In genomic region chr11:83249972-83250593, GRCh38 we compare ENCODE assay signal across 8 cellular contexts. TPM values are rescaled to one million over a fixed set of nuclear protein-coding genes. Genes with fewer than 3 reads are reported as not detected.
A peak's percentile ranks its signal among the peaks of the same experiment; 100 is the strongest.
DNase-seq lines count a peak whose midpoint lies in the region; ATAC-seq and TF ChIP-seq lines count a peak whose summit lies in the region.

No MANE protein-coding gene starts in this region.

- no peaks in the 10 kb centered on the region for H3K27me3 Mint-ChIP-seq in CD4-positive, alpha-beta T cell
- H3K27me3 Mint-ChIP-seq in activated T-helper 2 cell treated with anti-CD3 and anti-CD28 coated beads, Interferon-gamma antibody, Interleukin-2, Interleukin-4, amounts not matched to agents 10 μg/mL and 5 μg/mL and 100 μg/mL, durations not matched to agents 14 hours and 24 hours and 36 hours (ENCODE audit: low read depth), result no peaks in the 10 kb centered on the region

- no peak overlapping the region for H3K27ac Mint-ChIP-seq in CD4-positive, alpha-beta T cell
- no peak overlapping the region for H3K27ac Mint-ChIP-seq in activated T-helper 2 cell treated with anti-CD3 and anti-CD28 coated beads, Interferon-gamma antibody, Interleukin-2, Interleukin-4, amounts not matched to agents 10 μg/mL and 5 μg/mL and 100 μg/mL, durations not matched to agents 14 hours and 24 hours and 36 hours

- peak; percentile 85 for TF ChIP-seq CTCF in CD4-positive, alpha-beta T cell (IDR thresholded peaks at IDR 0.05)
- peak; percentile 38 for TF ChIP-seq CTCF in GM13976 (IDR thresholded peaks at IDR 0.05; ENCODE audit: borderline replicate concordance, control extremely low read depth, extremely low read depth, insufficient read depth, missing control alignments)
- TF ChIP-seq CTCF in cardiac fibroblast (IDR thresholded peaks at IDR 0.05; ENCODE audit: low read depth, low read length), result peak; percentile 75

- H3K4me3 ChIP-seq in cardiac fibroblast (replicated peaks in 1 of 2; ENCODE audit: low read depth in 2 of 2, low read length in 2 of 2), result no peak overlapping the region

- no peaks in the 10 kb centered on the region for H3K36me3 Mint-ChIP-seq in CD4-positive, alpha-beta T cell (ENCODE audit: low read depth)
- no peaks in the 10 kb centered on the region for H3K36me3 Mint-ChIP-seq in activated T-helper 2 cell treated with anti-CD3 and anti-CD28 coated beads, Interferon-gamma antibody, Interleukin-2, Interleukin-4, amounts not matched to agents 10 μg/mL and 5 μg/mL and 100 μg/mL, durations not matched to agents 14 hours and 24 hours and 36 hours (ENCODE audit: low read depth)

- H3K27ac ChIP-seq in CD4-positive, alpha-beta T cell (ENCODE audit: low read depth, low read length), result no peak overlapping the region

- in situ Hi-C loops in GM13976 (cut with MboI; ENCODE audit: low sequenced_read_pairs, unreplicated experiment), result loop anchor here (25.0 kb wide), 1 partner anchor 538 kb away; no protein-coding TSS in a partner anchor

- H3K27me3 ChIP-seq in CD4-positive, alpha-beta T cell (ENCODE audit: control insufficient read depth, insufficient read depth, low read length), result no peaks in the 10 kb centered on the region

- CTCF ChIA-PET in CD4-positive, alpha-beta T cell (lab: Charles Lee), result interaction anchor here (0.5 to 1.9 kb wide), 27 partner anchors 8 to 383 kb away, joined by 3 to 14 read pairs (median 3); partner anchors contain the start of gene DDIAS

- no peaks in the 10 kb centered on the region for H3K9me3 ChIP-seq in CD4-positive, alpha-beta T cell (ENCODE audit: control insufficient read depth, low read length)

- DNase-seq in CD4-positive, alpha-beta T cell, result no peak
- DNase-seq in GM13976 (ENCODE audit: low spot score) (peak; percentile 50), NCI-H460 (ENCODE audit: extremely low read depth, low read depth) (peak; percentile 24), cardiac fibroblast (ENCODE audit: low read depth in 2 of 2) (peak; percentile 75 to 76), left lobe of liver (ENCODE audit: low spot score) (no peak), KG1 (lab: John Stamatoyannopoulos, UW) (no peak)
- DNase-seq in activated T-helper 2 cell treated with anti-CD3 and anti-CD28 coated beads, Interferon-gamma antibody, Interleukin-2, Interleukin-4, amounts not matched to agents 10 μg/mL and 5 μg/mL and 100 μg/mL, durations not matched to agents 14 hours and 24 hours and 36 hours (ENCODE audit: low spot score), result no peak

- H3K4me3 Mint-ChIP-seq in CD4-positive, alpha-beta T cell, result no peak overlapping the region
- no peak overlapping the region for H3K4me3 Mint-ChIP-seq in activated T-helper 2 cell treated with anti-CD3 and anti-CD28 coated beads, Interferon-gamma antibody, Interleukin-2, Interleukin-4, amounts not matched to agents 10 μg/mL and 5 μg/mL and 100 μg/mL, durations not matched to agents 14 hours and 24 hours and 36 hours (ENCODE audit: low read depth)

- POLR2A ChIA-PET in CD4-positive, alpha-beta T cell (lab: Charles Lee), result interaction anchor here (0.9 to 2.4 kb wide), 8 partner anchors 36 to 383 kb away, joined by 3 to 11 read pairs (median 4); partner anchors contain the start of genes ANKRD42, CCDC90B, DDIAS and PRCP

- no peaks in the 10 kb centered on the region for H3K4me1 Mint-ChIP-seq in CD4-positive, alpha-beta T cell (ENCODE audit: low read depth)
- peaks cover 2% of the 10 kb centered on the region for H3K4me1 Mint-ChIP-seq in activated T-helper 2 cell treated with anti-CD3 and anti-CD28 coated beads, Interferon-gamma antibody, Interleukin-2, Interleukin-4, amounts not matched to agents 10 μg/mL and 5 μg/mL and 100 μg/mL, durations not matched to agents 14 hours and 24 hours and 36 hours (ENCODE audit: low read depth)

- intact Hi-C loops in CD4-positive, alpha-beta T cell (cut with DNase I, micrococcal nuclease), result loop anchor here (1.0 to 5.0 kb wide), 6 partner anchors 55 to 528 kb away; no protein-coding TSS in a partner anchor
- intact Hi-C loops in activated T-helper 2 cell treated with anti-CD3 and anti-CD28 coated beads, Interferon-gamma antibody, Interleukin-2, Interleukin-4, amounts not matched to agents 10 μg/mL and 5 μg/mL and 100 μg/mL, durations not matched to agents 14 hours and 24 hours and 36 hours (cut with micrococcal nuclease), result loop anchor here (1.0 to 10.0 kb wide), 4 partner anchors 55 to 383 kb away; no protein-coding TSS in a partner anchor

- ATAC-seq in CD4-positive, alpha-beta T cell (ENCODE audit: poor library complexity), result peak; percentile 85
- ATAC-seq in HG02885 (IDR thresholded peaks at IDR 0.05; ENCODE audit: poor library complexity, unreplicated experiment) (peak; percentile 77), left lobe of liver (peak; percentile 80)

- no peaks in the 10 kb centered on the region for H3K9me3 Mint-ChIP-seq in CD4-positive, alpha-beta T cell
- H3K9me3 Mint-ChIP-seq in activated T-helper 2 cell treated with anti-CD3 and anti-CD28 coated beads, Interferon-gamma antibody, Interleukin-2, Interleukin-4, amounts not matched to agents 10 μg/mL and 5 μg/mL and 100 μg/mL, durations not matched to agents 14 hours and 24 hours and 36 hours, result no peaks in the 10 kb centered on the region

RNA-seq across cellular contexts. Expression of gene CCDC90B, which starts 36.1 kb away (rescaled TPM):
- total RNA-seq in CD4-positive, alpha-beta T cell, result 10 to 100 TPM; 23.5 to 25.7 TPM
- 60.7 and 74.3 TPM in 2 replicates for total RNA-seq in NCI-H460 (2014; rRNA removed; shearing (Covaris generic))
- 26.3 and 32.8 TPM in 2 replicates for polyA plus RNA-seq in NCI-H460 (2014; cell fraction: nucleus; rRNA removed)
- 14.5 TPM for total RNA-seq in left lobe of liver
- total RNA-seq in activated T-helper 2 cell treated with anti-CD3 and anti-CD28 coated beads, Interferon-gamma antibody, Interleukin-2, Interleukin-4, amounts not matched to agents 10 μg/mL and 5 μg/mL and 100 μg/mL, durations not matched to agents 14 hours and 24 hours and 36 hours, result 25.4 and 27.2 TPM in 2 replicates

RNA-seq across cellular contexts. Expression of gene ANKRD42, which starts 56.6 kb away (rescaled TPM):
- total RNA-seq in CD4-positive, alpha-beta T cell, result 10 to 100 TPM in 1 of 2 experiments, 1 to 10 TPM in 1; 8.6 to 10.0 TPM
- total RNA-seq in NCI-H460 (2014; rRNA removed; shearing (Covaris generic)), result 5.9 and 8.4 TPM in 2 replicates
- 6.3 and 6.8 TPM in 2 replicates for polyA plus RNA-seq in NCI-H460 (2014; cell fraction: nucleus; rRNA removed)
- total RNA-seq in left lobe of liver, result 4.3 TPM
- total RNA-seq in activated T-helper 2 cell treated with anti-CD3 and anti-CD28 coated beads, Interferon-gamma antibody, Interleukin-2, Interleukin-4, amounts not matched to agents 10 μg/mL and 5 μg/mL and 100 μg/mL, durations not matched to agents 14 hours and 24 hours and 36 hours, result 3.7 TPM in 2 replicates

Comparison
In these comparisons a context has a peak if more than half of its experiments do, and no peak if none do; other contexts are left out.
1. DNase-seq: peak in GM13976 (single experiment), NCI-H460 (single experiment) and cardiac fibroblast (2 of 2); none in CD4-positive, alpha-beta T cell (0 of 10), left lobe of liver (single experiment), KG1 (single experiment) and activated T-helper 2 cell treated with anti-CD3 and anti-CD28 coated beads, Interferon-gamma antibody, Interleukin-2, Interleukin-4, amounts not matched to agents 10 μg/mL and 5 μg/mL and 100 μg/mL, durations not matched to agents 14 hours and 24 hours and 36 hours (single experiment).
2. Peak in every context shown above with its lines, with median percentiles within 50 percentile points of each other: ATAC-seq and CTCF ChIP-seq.